In genomic region chr1:181640959-181641358, GRCh38 we compare ENCODE assay signal across 26 cellular contexts.
"Had no signal": no experiment of that assay in that cellular context is flagged by ENCODE, and none has a peak within 500 bp of the region (broad histone marks: within the 10 kb centered on the region; RNA-seq: fewer than 3 reads in every experiment).

No MANE protein-coding gene starts in this region.

- H3K36me3 ChIP-seq: gastrocnemius medialis, left ventricle myocardium inferior, right atrium auricular region had no signal

- H3K9me3 ChIP-seq: gastrocnemius medialis, left ventricle myocardium inferior, right atrium auricular region had no signal

- H3K27ac ChIP-seq: gastrocnemius medialis, left ventricle myocardium inferior, right atrium auricular region had no signal

- DNase-seq: activated CD4-positive, alpha-beta T cell treated with anti-CD3 and anti-CD28 coated beads for 36 hours; activated CD4-positive, CD25-positive, alpha-beta regulatory T cell; activated CD8-positive, alpha-beta memory T cell treated with anti-CD3 and anti-CD28 coated beads, Interleukin-2, amount 10 ng/mL, durations not matched to agents 7 days and 5 days; activated CD8-positive, alpha-beta T cell treated with anti-CD3 and anti-CD28 coated beads, Interleukin-2, amount 10 ng/mL, durations not matched to agents 7 days and 5 days; activated naive CD8-positive, alpha-beta T cell treated with anti-CD3 and anti-CD28 coated beads, Interleukin-2, amount 50 U/mL, for 24 hours; activated T-cell treated with anti-CD3 and anti-CD28 coated beads, Interleukin-2, amount 50 U/mL, for 48 hours; amygdala; caudate nucleus; cortex of kidney; effector memory CD8-positive, alpha-beta T cell; erythroblast; gastrocnemius medialis; glutamatergic neuron; left ventricle myocardium inferior; mesendoderm; natural killer cell; stimulated activated CD4-positive, alpha-beta T cell treated with anti-CD3 and anti-CD28 coated beads, Interleukin-1b, Interleukin-23, amount 100 ng/mL, for 48 hours; stimulated activated CD4-positive, alpha-beta T cell treated with anti-CD3 and anti-CD28 coated beads, Interleukin-4, amount 100 ng/mL, for 4 hours; stimulated activated CD8-positive, alpha-beta memory T cell treated with anti-CD3 and anti-CD28 coated beads, Interleukin-4, amount 100 ng/mL, for 48 hours; stimulated activated naive CD8-positive, alpha-beta T cell treated with anti-CD3 and anti-CD28 coated beads, Interleukin-15, amount 100 ng/mL, for 72 hours; substantia nigra had no signal

- H3K27me3 ChIP-seq: gastrocnemius medialis, right atrium auricular region had no signal

- H3K4me1 ChIP-seq: left ventricle myocardium inferior, right atrium auricular region had no signal

- H3K4me3 ChIP-seq: gastrocnemius medialis, left ventricle myocardium inferior, lung, right atrium auricular region, smooth muscle cell had no signal

- FAIRE-seq: islet of Langerhans had no signal

- ATAC-seq: activated CD4-positive, alpha-beta T cell treated with anti-CD3 and anti-CD28 coated beads for 36 hours; activated CD8-positive, alpha-beta memory T cell treated with anti-CD3 and anti-CD28 coated beads, Interleukin-2, amount 10 ng/mL, durations not matched to agents 7 days and 5 days; activated CD8-positive, alpha-beta T cell treated with anti-CD3 and anti-CD28 coated beads, Interleukin-2, amount 10 ng/mL, durations not matched to agents 7 days and 5 days; activated naive CD8-positive, alpha-beta T cell treated with anti-CD3 and anti-CD28 coated beads, Interleukin-2, amount 50 U/mL, for 24 hours; effector memory CD8-positive, alpha-beta T cell; gastrocnemius medialis; natural killer cell; stimulated activated memory B cell treated with anti-CD40 and anti-IgM and Interleukin-4, amounts not matched to agents 10 μg/mL and 1 μg/mL and 100 μg/mL, for 72 hours; stimulated activated naive CD8-positive, alpha-beta T cell treated with anti-CD3 and anti-CD28 coated beads, Interleukin-15, amount 100 ng/mL, for 72 hours had no signal
